In the genomic region with DNA sequence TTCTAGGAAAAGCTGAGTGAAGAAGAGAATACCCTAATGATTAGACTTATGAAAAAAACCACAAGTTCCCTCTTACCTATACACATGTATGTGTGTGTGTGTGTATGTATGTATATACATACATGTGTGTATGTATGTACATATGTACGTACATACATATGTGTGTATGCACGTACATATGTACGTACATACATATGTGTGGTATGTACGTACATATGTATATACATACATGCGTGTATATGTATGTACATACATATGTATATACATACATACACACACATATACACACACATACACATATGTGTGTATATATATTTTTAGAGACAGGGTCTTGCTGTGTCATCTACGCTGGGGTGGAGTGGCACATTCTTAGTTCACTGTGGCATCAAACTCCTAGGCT, we compare ENCODE assay signal across 19 cellular contexts. TPM values are rescaled to one million over a fixed set of nuclear protein-coding genes. Genes with fewer than 3 reads are reported as not detected.
A peak's percentile ranks its signal among the peaks of the same experiment; 100 is the strongest.
DNase-seq lines count a peak whose midpoint lies in the region; ATAC-seq, FAIRE-seq and TF ChIP-seq lines count a peak whose summit lies in the region.
"Had no signal": no experiment of that assay in that cellular context is flagged by ENCODE, and none has a peak within 500 bp of the region (broad histone marks: within the 10 kb centered on the region; RNA-seq: fewer than 3 reads in every experiment).

No MANE protein-coding gene starts in this region.

- no peak for FAIRE-seq in K562 (lab: Jason Lieb, UNC)

- H3K4me2 ChIP-seq in K562 (ENCODE audit: insufficient read depth, low read length), result no peak overlapping the region

- CTCF ChIA-PET in K562 (lab: Yijun Ruan, JAX; ENCODE audit: low intra/inter-chr PET ratio), result no interaction called here

- TF ChIP-seq EP300 in K562 (IDR thresholded peaks at IDR 0.05; ENCODE audit: low read length), result no peak

- DNase-seq in cardiac muscle cell (ENCODE audit: low read depth in 1 of 2, low spot score in 1 of 2), result no peak
- no peak for DNase-seq in cardiac septum (ENCODE audit: low spot score)
- no peak for DNase-seq in K562 (ENCODE audit: extremely low read depth in 1 of 4, low spot score in 3 of 4)
- no peak for DNase-seq in mesothelial cell of epicardium (ENCODE audit: low spot score in 2 of 2, unreplicated experiment in 2 of 2)
- DNase-seq in type B pancreatic cell (ENCODE audit: extremely low spot score, unreplicated experiment), result no peak
- DNase-seq in sciatic nerve (ENCODE audit: low spot score), result no peak
- DNase-seq in glutamatergic neuron, result no peak
- DNase-seq: CD8-positive, alpha-beta T cell; DMS 273 treated with DMSO at 0.1 percent for 48 hours; GOT3; NCI-H146; NCI-H2081 treated with DMSO at 0.1 percent for 48 hours; NCI-H510A treated with DMSO at 0.1 percent for 48 hours; NCI-H82; PC-3; SJCRH30 had no signal

- no peak for TF ChIP-seq POLR2A in K562 (conservative IDR thresholded peaks at IDR 0.05)

- TF ChIP-seq CTCF in cardiac muscle cell (IDR thresholded peaks at IDR 0.05; ENCODE audit: low read depth, low read length), result no peak
- TF ChIP-seq CTCF in K562 (IDR thresholded peaks at IDR 0.05 in 2 of 3, conservative IDR thresholded peaks at IDR 0.05 in 1 of 3; ENCODE audit: insufficient read depth in 2 of 3, low read depth in 1 of 3, low read length in 3 of 3), result no peak
- no peak for TF ChIP-seq CTCF in mesothelial cell of epicardium (IDR thresholded peaks at IDR 0.05; ENCODE audit: unreplicated experiment)
- no peak for TF ChIP-seq CTCF in type B pancreatic cell (conservative IDR thresholded peaks at IDR 0.05)
- TF ChIP-seq CTCF in glutamatergic neuron (IDR thresholded peaks at IDR 0.05; ENCODE audit: partially characterized antibody, unreplicated experiment), result no peak

- H3K9me1 ChIP-seq in K562 (ENCODE audit: control insufficient read depth, insufficient read depth, low read length), result no peaks in the 10 kb centered on the region

- no peak overlapping the region for H3K4me3 Mint-ChIP-seq in mesothelial cell of epicardium
- H3K4me3 Mint-ChIP-seq in type B pancreatic cell, result no peak overlapping the region
- H3K4me3 Mint-ChIP-seq in glutamatergic neuron (ENCODE audit: unreplicated experiment), result no peak overlapping the region
- H3K4me3 Mint-ChIP-seq: CD8-positive, alpha-beta T cell had no signal

- POLR2A ChIA-PET in K562 (lab: Yijun Ruan, JAX), result interaction anchor here (0.8 to 1.7 kb wide), 6 partner anchors 11 to 68 kb away, joined by 3 to 8 read pairs (median 3); a partner anchor contains a TSS

- peaks cover 5% of the 10 kb centered on the region for H3K9me3 Mint-ChIP-seq in mesothelial cell of epicardium
- no peaks in the 10 kb centered on the region for H3K9me3 Mint-ChIP-seq in type B pancreatic cell
- peaks cover 2% of the 10 kb centered on the region for H3K9me3 Mint-ChIP-seq in glutamatergic neuron (ENCODE audit: unreplicated experiment)
- H3K9me3 Mint-ChIP-seq: CD8-positive, alpha-beta T cell had no signal

- H3K36me3 Mint-ChIP-seq in mesothelial cell of epicardium (peaks cover 34% of the 10 kb centered on the region), type B pancreatic cell (peaks cover 18% of the 10 kb centered on the region), glutamatergic neuron (ENCODE audit: unreplicated experiment) (no peaks in the 10 kb centered on the region)
- H3K36me3 Mint-ChIP-seq: CD8-positive, alpha-beta T cell had no signal

- no peaks in the 10 kb centered on the region for H3K27me3 ChIP-seq in cardiac muscle cell
- no peaks in the 10 kb centered on the region for H3K27me3 ChIP-seq in K562 (ENCODE audit: control insufficient read depth in 2 of 2, insufficient read depth in 2 of 2, low read length in 2 of 2)
- H3K27me3 ChIP-seq: SJCRH30 had no signal

- H2AFZ ChIP-seq in K562 (ENCODE audit: low read depth, low read length), result no peak overlapping the region

- 88% methylated on average over 6 of the region's 6 CpGs for WGBS in K562 (ENCODE audit: insufficient coverage, low coverage, missing lambda C conversion rate)

- H3K36me3 ChIP-seq in cardiac muscle cell (peaks cover 7% of the 10 kb centered on the region), K562 (ENCODE audit: control insufficient read depth, insufficient read depth, low read length) (peaks cover 17% of the 10 kb centered on the region; the same call in 1 of the 3 replicates)
- H3K36me3 ChIP-seq: SJCRH30 had no signal

- no peaks in the 10 kb centered on the region for H3K79me2 ChIP-seq in K562 (ENCODE audit: control insufficient read depth, insufficient read depth, low read length)

- H3K27ac Mint-ChIP-seq in mesothelial cell of epicardium, result peak overlapping the region; percentile 80
- H3K27ac Mint-ChIP-seq in type B pancreatic cell, result peak overlapping the region; percentile 44
- no peak overlapping the region for H3K27ac Mint-ChIP-seq in glutamatergic neuron (ENCODE audit: unreplicated experiment)
- H3K27ac Mint-ChIP-seq: CD8-positive, alpha-beta T cell had no signal

- ATAC-seq in K562, result no peak
- no peak for ATAC-seq in sciatic nerve
- ATAC-seq in HG03039 (IDR thresholded peaks at IDR 0.05; ENCODE audit: unreplicated experiment), result no peak
- ATAC-seq: CD8-positive, alpha-beta T cell; PC-3 had no signal

- H3K27ac ChIP-seq in cardiac muscle cell (peak overlapping the region; percentile 94), K562 (ENCODE audit: extremely low read depth, low read depth, low read length) (peak overlapping the region; percentile 23; the same call in 1 of the 3 replicates)
- H3K27ac ChIP-seq: 22Rv1, RWPE1, SJCRH30 had no signal

- no TSS peak for BruUV-seq in K562 (replicated peaks; lab: Mats Ljungman, UMichigan)

- no peaks in the 10 kb centered on the region for H4K20me1 ChIP-seq in K562 (replicated peaks; ENCODE audit: control insufficient read depth, insufficient read depth, low read length)

- H3K4me3 ChIP-seq in cardiac muscle cell, result no peak overlapping the region
- no peak overlapping the region for H3K4me3 ChIP-seq in K562
- H3K4me3 ChIP-seq: SJCRH30 had no signal

- in situ Hi-C loops in K562 (cut with MboI), result no loop called here

- H3K4me1 Mint-ChIP-seq in mesothelial cell of epicardium (peaks cover 7% of the 10 kb centered on the region), type B pancreatic cell (ENCODE audit: unreplicated experiment) (peaks cover 9% of the 10 kb centered on the region), glutamatergic neuron (ENCODE audit: low read depth, unreplicated experiment) (no peaks in the 10 kb centered on the region)

- H3K9me3 ChIP-seq in cardiac muscle cell (ENCODE audit: low read depth) (no peaks in the 10 kb centered on the region), K562 (replicated peaks; ENCODE audit: control insufficient read depth, insufficient read depth, low read depth, low read length) (no peaks in the 10 kb centered on the region)
- H3K9me3 ChIP-seq: SJCRH30 had no signal

- TF ChIP-seq RAD21 in K562 (CRISPR knock-in tag; conservative IDR thresholded peaks at IDR 0.05 in 1 of 2, IDR thresholded peaks at IDR 0.05 in 1 of 2), result no peak

- intact Hi-C loops in cardiac septum (cut with DNase I) (no loop called here), K562 (cut with micrococcal nuclease) (no loop called here), sciatic nerve (cut with DNase I) (no loop called here)

- no peak overlapping the region for H3K9ac ChIP-seq in K562 (ENCODE audit: insufficient read depth in 1 of 2, low read depth in 2 of 2, low read length in 2 of 2)

- H3K27me3 Mint-ChIP-seq in mesothelial cell of epicardium (ENCODE audit: low read depth) (no peaks in the 10 kb centered on the region), type B pancreatic cell (no peaks in the 10 kb centered on the region), glutamatergic neuron (ENCODE audit: unreplicated experiment) (peaks cover 6% of the 10 kb centered on the region)

- H3K4me1 ChIP-seq in cardiac muscle cell (ENCODE audit: low read depth) (peaks cover 21% of the 10 kb centered on the region), K562 (replicated peaks in 1 of 2; ENCODE audit: control insufficient read depth in 2 of 2, insufficient read depth in 2 of 2, low read length in 2 of 2) (no peaks in the 10 kb centered on the region)
- H3K4me1 ChIP-seq: SJCRH30 had no signal

TF ChIP-seq in K562, 482 proteins besides CTCF, POLR2A, EP300 and RAD21 (continues in another document):
- peak; percentile 82; the same call in 1 of the 2 replicates for TF ChIP-seq ZNF408 (CRISPR knock-in tag; IDR thresholded peaks at IDR 0.05; ENCODE audit: low read depth)

RNA-seq across cellular contexts. Expression of a gene that starts 53.6 kb away (rescaled TPM):
- total RNA-seq in cardiac muscle cell (3.7 and 7.0 TPM in 2 replicates), cardiac septum (2.9 TPM), K562 (2014; rRNA removed) (5.3 and 5.4 TPM in 2 replicates), K562 (2014; rRNA removed; fragmentation: Illumina TruSeq; extraction: Trizol) (5.4 and 5.8 TPM in 2 replicates), K562 (2015; rRNA removed; fragmentation: Illumina TruSeq; extraction: Trizol) (5.4 and 6.6 TPM in 2 replicates), K562 (2021) (4.8 and 7.3 TPM in 2 replicates), mesothelial cell of epicardium (19.7 to 22.6 TPM (median 20.4 TPM) in 3 replicates), type B pancreatic cell (ENCODE audit: low replicate concordance) (2.6 and 8.2 TPM in 2 replicates), sciatic nerve (17.8 TPM), glutamatergic neuron (ENCODE audit: unreplicated experiment) (7.5 TPM)
- polyA plus RNA-seq in cardiac muscle cell (0.76 and 1.8 TPM in 2 replicates), K562 (2011; rRNA removed) (5.7 and 6.2 TPM in 2 replicates), K562 (2014; fragmentation: Illumina TruSeq; extraction: Trizol) (5.1 and 5.4 TPM in 2 replicates), K562 (2014; fragmentation: Nextera tagmentation; extraction: Ambion mirVana) (under 1 TPM; 0.14 to 0.32 TPM), K562 (2014; rRNA removed) (7.8 and 14.3 TPM in 2 replicates)
- 32.0 and 35.2 TPM in 2 replicates for total RNA-seq in K562 (2011; cell fraction: chromatin; rRNA removed; ENCODE audit: low replicate concordance)
- 13.5 and 15.5 TPM in 2 replicates for total RNA-seq in K562 (2011; cell fraction: nucleolus; rRNA removed)
- total RNA-seq in K562 (2011; cell fraction: nucleoplasm; rRNA removed), result 12.5 and 14.7 TPM in 2 replicates
- 3.5 and 4.1 TPM in 2 replicates for polyA plus RNA-seq in K562 (2011; cell fraction: cytosol; rRNA removed)
- polyA plus RNA-seq in K562 (2011; cell fraction: nucleus; rRNA removed), result 14.6 and 16.9 TPM in 2 replicates
- polyA plus RNA-seq in K562 (2012), result 5.3 and 5.4 TPM in 2 replicates
- polyA minus RNA-seq in K562 (2011; rRNA and poly(A)+ RNA removed), result 2.5 and 3.4 TPM in 2 replicates
- 1.8 and 2.6 TPM in 2 replicates for polyA minus RNA-seq in K562 (2011; cell fraction: cytosol; rRNA and poly(A)+ RNA removed)
- polyA minus RNA-seq in K562 (2011; cell fraction: nucleus; rRNA and poly(A)+ RNA removed), result 3.0 and 5.0 TPM in 2 replicates
